10 cellular contexts compared by ENCODE assay signal in genomic region chr11:13962198-13962561, GRCh38. TPM values are rescaled to one million over a fixed set of nuclear protein-coding genes. Genes with fewer than 3 reads are reported as not detected.
DNase-seq lines count a peak whose midpoint lies in the region; ATAC-seq and TF ChIP-seq lines count a peak whose summit lies in the region.
"Had no signal": no experiment of that assay in that cellular context is flagged by ENCODE, and none has a peak within 500 bp of the region (broad histone marks: within the 10 kb centered on the region; RNA-seq: fewer than 3 reads in every experiment).

No MANE protein-coding gene starts in this region.

- H3K4me1 ChIP-seq in mesodermal cell (ENCODE audit: control insufficient read depth, insufficient read depth, low read length, poor library complexity, severe bottlenecking) (peaks cover 24% of the 10 kb centered on the region), subcutaneous abdominal adipose tissue (ENCODE audit: control insufficient read depth in 5 of 5, insufficient read depth in 5 of 5, low read length in 5 of 5) (peaks cover 0 to 47% (median 34%) of the 10 kb centered on the region in 5 donors), mucosa of descending colon (ENCODE audit: low read depth) (peaks cover 18% of the 10 kb centered on the region)

- CTCF ChIA-PET in activated CD4-positive, alpha-beta T cell treated with anti-CD3 and anti-CD28 coated beads, Interleukin-2, amount 10 ng/mL, durations not matched to agents 7 days and 5 days (lab: Charles Lee), result interaction anchor here (1.3 to 1.5 kb wide), 3 partner anchors 9 to 189 kb away, joined by 3 to 5 read pairs (median 4); no protein-coding TSS in a partner anchor

- H3K36me3 ChIP-seq in mesodermal cell (ENCODE audit: control insufficient read depth, insufficient read depth, low read length) (no peaks in the 10 kb centered on the region), subcutaneous abdominal adipose tissue (ENCODE audit: control insufficient read depth in 5 of 5, insufficient read depth in 5 of 5, low read length in 5 of 5) (no peaks in the 10 kb centered on the region), mucosa of descending colon (ENCODE audit: low read depth) (no peaks in the 10 kb centered on the region)

- DNase-seq in activated CD4-positive, alpha-beta T cell treated with anti-CD3 and anti-CD28 coated beads, Interleukin-2, amount 10 ng/mL, durations not matched to agents 7 days and 5 days, result no peak
- DNase-seq in activated CD4-positive, alpha-beta T cell treated with anti-CD3 and anti-CD28 coated beads, Interleukin-2, amount 50 U/mL, for 48 hours, result no peak
- DNase-seq in mucosa of descending colon (no peak), A172 (ENCODE audit: low spot score) (no peak), amygdala (lab: John Stamatoyannopoulos, UW) (no peak)

- peak overlapping the region in 2 of 5 donors; percentile 17 to 33 for H3K9ac ChIP-seq in subcutaneous abdominal adipose tissue (ENCODE audit: low read length in 5 of 5)
- H3K9ac ChIP-seq: KMS-11 had no signal

- no peak for TF ChIP-seq CTCF in brain (conservative IDR thresholded peaks at IDR 0.05)
- no peak for TF ChIP-seq CTCF in mucosa of descending colon (IDR thresholded peaks at IDR 0.05)

- peaks cover 0 to 25% (median 11%) of the 10 kb centered on the region in 5 donors for H3K27me3 ChIP-seq in subcutaneous abdominal adipose tissue (ENCODE audit: control insufficient read depth in 5 of 5, insufficient read depth in 4 of 5, low read length in 5 of 5)

- peaks cover 11% of the 10 kb centered on the region for H3K4me1 Mint-ChIP-seq in activated CD4-positive, alpha-beta T cell treated with anti-CD3 and anti-CD28 coated beads, Interleukin-2, amount 10 ng/mL, durations not matched to agents 7 days and 5 days
- peaks cover 32% of the 10 kb centered on the region for H3K4me1 Mint-ChIP-seq in brain

- H3K27ac ChIP-seq in mesodermal cell (ENCODE audit: low read depth, low read length, severe bottlenecking) (no peak overlapping the region), subcutaneous abdominal adipose tissue (ENCODE audit: low read depth, low read length) (no peak overlapping the region)
- H3K27ac ChIP-seq: KMS-11 had no signal

- H3K9me3 ChIP-seq in mesodermal cell (ENCODE audit: control insufficient read depth, low read length) (no peaks in the 10 kb centered on the region), subcutaneous abdominal adipose tissue (ENCODE audit: control insufficient read depth in 5 of 5, low read length in 5 of 5) (no peaks in the 10 kb centered on the region), mucosa of descending colon (no peaks in the 10 kb centered on the region)

- no peaks in the 10 kb centered on the region for H3K36me3 Mint-ChIP-seq in activated CD4-positive, alpha-beta T cell treated with anti-CD3 and anti-CD28 coated beads, Interleukin-2, amount 10 ng/mL, durations not matched to agents 7 days and 5 days (ENCODE audit: low read depth)
- H3K36me3 Mint-ChIP-seq in brain, result no peaks in the 10 kb centered on the region
- H3K36me3 Mint-ChIP-seq: natural killer cell treated with Interleukin-12 subunit alpha and Interleukin-12 subunit beta and Interleukin-15 and Interleukin-18, amount 100 ng/mL, for 72 hours had no signal

- H3K4me3 ChIP-seq in mesodermal cell (ENCODE audit: extremely low read depth, insufficient read depth, low read length, poor library complexity, severe bottlenecking) (peak overlapping the region; percentile 41), subcutaneous abdominal adipose tissue (ENCODE audit: low read depth in 1 of 5, low read length in 5 of 5) (peak overlapping the region; percentile 48 to 79 (median 61)), mucosa of descending colon (no peak overlapping the region)

- WGBS in mesodermal cell (ENCODE audit: insufficient coverage in 2 of 2), 2 experiments, result 29 to 34% methylated on average over 15 to 16 of the region's 16 CpGs

- no peak for ATAC-seq in mucosa of descending colon

- H3K27ac Mint-ChIP-seq in activated CD4-positive, alpha-beta T cell treated with anti-CD3 and anti-CD28 coated beads, Interleukin-2, amount 10 ng/mL, durations not matched to agents 7 days and 5 days, result no peak overlapping the region
- peak overlapping the region in 2 of 5 experiments; percentile 19 to 62 for H3K27ac Mint-ChIP-seq in brain
- H3K27ac Mint-ChIP-seq: natural killer cell treated with Interleukin-12 subunit alpha and Interleukin-12 subunit beta and Interleukin-15 and Interleukin-18, amount 100 ng/mL, for 72 hours had no signal

- POLR2A ChIA-PET in activated CD4-positive, alpha-beta T cell treated with anti-CD3 and anti-CD28 coated beads, Interleukin-2, amount 10 ng/mL, durations not matched to agents 7 days and 5 days (lab: Charles Lee), result no interaction called here

- H3K9me3 Mint-ChIP-seq in activated CD4-positive, alpha-beta T cell treated with anti-CD3 and anti-CD28 coated beads, Interleukin-2, amount 10 ng/mL, durations not matched to agents 7 days and 5 days, result no peaks in the 10 kb centered on the region
- H3K9me3 Mint-ChIP-seq in brain, result peaks cover 0 to 6% (median 0%) of the 10 kb centered on the region in 5 experiments
- H3K9me3 Mint-ChIP-seq: natural killer cell treated with Interleukin-12 subunit alpha and Interleukin-12 subunit beta and Interleukin-15 and Interleukin-18, amount 100 ng/mL, for 72 hours had no signal

- H3K4me3 Mint-ChIP-seq in activated CD4-positive, alpha-beta T cell treated with anti-CD3 and anti-CD28 coated beads, Interleukin-2, amount 10 ng/mL, durations not matched to agents 7 days and 5 days, result peak overlapping the region; percentile 16
- peak overlapping the region; percentile 70 to 81 (median 73) for H3K4me3 Mint-ChIP-seq in brain
- H3K4me3 Mint-ChIP-seq: natural killer cell treated with Interleukin-12 subunit alpha and Interleukin-12 subunit beta and Interleukin-15 and Interleukin-18, amount 100 ng/mL, for 72 hours had no signal

- intact Hi-C loops in mucosa of descending colon (cut with DNase I, micrococcal nuclease), result no loop called here

- peaks cover 78% of the 10 kb centered on the region for H3K27me3 Mint-ChIP-seq in activated CD4-positive, alpha-beta T cell treated with anti-CD3 and anti-CD28 coated beads, Interleukin-2, amount 10 ng/mL, durations not matched to agents 7 days and 5 days
- H3K27me3 Mint-ChIP-seq in brain, result peaks cover 88% of the 10 kb centered on the region

RNA-seq across cellular contexts. Expression of gene SPON1, which starts 0.3 kb away (rescaled TPM):
- 1 to 10 TPM; 1.4 to 1.6 TPM for total RNA-seq in activated CD4-positive, alpha-beta T cell treated with anti-CD3 and anti-CD28 coated beads, Interleukin-2, amount 10 ng/mL, durations not matched to agents 7 days and 5 days
- polyA plus RNA-seq in brain (ENCODE audit: insufficient read depth, low read depth, low replicate concordance), result 12.3 TPM
- polyA plus RNA-seq in mesodermal cell (2013, experiment 1 of 2), result 31.1 TPM
- 29.8 TPM for polyA plus RNA-seq in mesodermal cell (2013, experiment 2 of 2)
- 10 to 100 TPM; 43.6 to 85.5 (median 64.2) TPM for total RNA-seq in mucosa of descending colon
- total RNA-seq in A172 (2014; rRNA removed; shearing (Covaris generic)), result 0.29 TPM in 1 of 2 replicates, not detected in the other

Comparison
In these comparisons a context has a peak if more than half of its experiments do, and no peak if none do; other contexts are left out.
1. RNA of gene SPON1, which starts 0.3 kb away (total RNA-seq): 43.6 to 85.5 TPM in mucosa of descending colon; 1.4 to 1.6 TPM in activated CD4-positive, alpha-beta T cell treated with anti-CD3 and anti-CD28 coated beads, Interleukin-2, amount 10 ng/mL, durations not matched to agents 7 days and 5 days and 0.29 TPM in A172; every median in the first group is over 10 times any median in the second.